Comparison of ENCODE assay signal across 19 cellular contexts in the genomic region with DNA sequence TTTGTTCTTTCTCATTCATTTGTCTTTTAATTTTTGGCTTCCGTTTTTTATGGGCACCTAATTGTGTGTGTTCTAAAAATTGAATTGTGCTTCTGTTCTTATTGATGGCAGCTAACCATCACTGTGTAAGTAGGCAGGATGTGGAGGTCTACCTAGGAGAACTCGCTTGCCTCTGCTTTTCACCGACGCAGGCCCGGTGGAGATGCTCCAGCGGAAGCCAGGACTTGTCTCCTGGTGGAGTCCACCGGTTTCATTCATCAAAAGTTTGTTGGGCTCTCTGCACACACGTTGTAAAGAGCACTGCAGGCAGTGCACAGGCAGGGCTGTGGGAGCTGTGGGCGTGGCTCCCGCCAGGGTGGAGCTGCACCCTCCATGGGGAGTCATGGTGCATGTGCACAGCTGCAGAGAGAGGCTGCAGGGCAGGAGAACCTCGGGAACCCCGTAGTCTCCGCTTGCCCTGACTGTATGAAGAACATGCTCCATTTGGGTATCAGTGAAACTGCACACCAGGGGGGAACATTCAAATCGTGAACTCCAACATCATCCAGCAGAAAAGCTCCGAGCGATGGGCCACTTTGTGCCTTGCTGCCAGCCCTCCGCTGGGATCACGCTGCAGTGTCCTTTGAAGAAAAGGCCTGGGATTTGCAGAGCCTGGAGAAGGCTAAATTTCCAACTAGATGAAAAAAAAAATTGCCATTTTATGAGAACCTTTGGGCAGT. TPM values are rescaled to one million over a fixed set of nuclear protein-coding genes. Genes with fewer than 3 reads are reported as not detected.
DNase-seq lines count a peak whose midpoint lies in the region; ATAC-seq, FAIRE-seq and TF ChIP-seq lines count a peak whose summit lies in the region.
"Had no signal": no experiment of that assay in that cellular context is flagged by ENCODE, and none has a peak within 500 bp of the region (broad histone marks: within the 10 kb centered on the region; RNA-seq: fewer than 3 reads in every experiment).

No MANE protein-coding gene starts in this region.

- ATAC-seq in PC-3 = no peak
- ATAC-seq: activated CD4-positive, CD25-positive, alpha-beta regulatory T cell treated with anti-CD3 and anti-CD28 coated beads, Interleukin-2, amount 50 U/mL, for 24 hours; gastrocnemius medialis; psoas muscle had no signal

- H3K9ac ChIP-seq in H1 (replicated peaks in 1 of 4; ENCODE audit: extremely low read depth in 1 of 4, low read depth in 3 of 4, low read length in 3 of 4) (no peak overlapping the region), PC-3 (ENCODE audit: low read length) (no peak overlapping the region)

- intact Hi-C loops in spleen (cut with DNase I; ENCODE audit: low total_unique reads) (no loop called here), PC-3 (cut with micrococcal nuclease) (loop anchor here (10.0 kb wide), 1 partner anchor 749 kb away; a partner anchor contains a TSS)

- peak; percentile 10 for DNase-seq in activated CD8-positive, alpha-beta memory T cell treated with anti-CD3 and anti-CD28 coated beads, Interleukin-2, amount 50 U/mL, for 4 hours
- DNase-seq in activated CD8-positive, alpha-beta memory T cell treated with anti-CD3 and anti-CD28 coated beads for 24 hours = no peak
- peak; percentile 40 for DNase-seq in MV-4-11 (lab: John Stamatoyannopoulos, UW)
- no peak for DNase-seq in H1 (ENCODE audit: low read depth in 1 of 2, low spot score in 2 of 2)
- DNase-seq in spleen = peak; percentile 70
- no peak for DNase-seq in HCEC 1CT
- DNase-seq in GM13977 (ENCODE audit: low spot score) = no peak
- no peak for DNase-seq in PC-3
- DNase-seq: activated naive CD8-positive, alpha-beta T cell treated with anti-CD3 and anti-CD28 coated beads, Interleukin-2, amount 10 ng/mL, durations not matched to agents 7 days and 5 days; cerebellar nuclear complex; DMS 273 treated with DMSO at 0.1 percent for 48 hours; gastrocnemius medialis; NCI-H2029 treated with DMSO at 0.1 percent for 48 hours; stimulated activated CD4-positive, alpha-beta T cell treated with anti-CD3 and anti-CD28 coated beads, Interleukin-1b, Interleukin-23, amount 100 ng/mL, for 48 hours; substantia nigra had no signal

- no peak overlapping the region for H2BK120ac ChIP-seq in H1 (replicated peaks; ENCODE audit: low read depth, low read length)

- CTCF ChIA-PET in H1 (lab: Charles Lee; ENCODE audit: partially characterized antibody) (interaction anchor here (0.6 to 1.4 kb wide), 3 partner anchors 9 to 921 kb away, joined by 3 to 5 read pairs (median 4); no protein-coding TSS in a partner anchor), PC-3 (lab: Charles Lee) (no interaction called here)

- no peak overlapping the region for H3K18ac ChIP-seq in H1 (ENCODE audit: extremely low read depth, low read length)

- H3K14ac ChIP-seq in H1 (ENCODE audit: insufficient read length) = no peak overlapping the region

- no peak overlapping the region for H4K91ac ChIP-seq in H1 (replicated peaks; ENCODE audit: insufficient read length, low read length)

- peak overlapping the region; percentile 45; the same call in 1 of the 2 replicates for H4K8ac ChIP-seq in H1 (ENCODE audit: extremely low read depth, insufficient read depth, low read length)

- TF ChIP-seq POLR2A in H1 (IDR thresholded peaks at IDR 0.05; ENCODE audit: control extremely low read depth in 1 of 2, low read depth in 2 of 2, low read length in 2 of 2) (no peak), spleen (IDR thresholded peaks at IDR 0.05) (no peak)

- H4K5ac ChIP-seq in H1 (ENCODE audit: insufficient read length, low read depth, low read length) = no peak overlapping the region

- no peak for TF ChIP-seq EP300 in H1 (IDR thresholded peaks at IDR 0.05; ENCODE audit: borderline replicate concordance in 1 of 2, low read depth in 2 of 2, low read length in 2 of 2)

- H3K79me2 ChIP-seq in H1 (ENCODE audit: control insufficient read depth in 1 of 2, insufficient read depth in 2 of 2, low read length in 2 of 2) (no peaks in the 10 kb centered on the region), PC-3 (ENCODE audit: low read length) (no peaks in the 10 kb centered on the region)

- peaks cover under 1% of the 10 kb centered on the region; the same call in 1 of the 2 replicates for H3K23me2 ChIP-seq in H1 (ENCODE audit: low read depth, low read length)

- H3K4me2 ChIP-seq in H1 (ENCODE audit: insufficient read depth in 1 of 2, low read depth in 2 of 2, low read length in 2 of 2) = no peak overlapping the region
- no peak overlapping the region for H3K4me2 ChIP-seq in PC-3 (ENCODE audit: low read length)

- H4K20me1 ChIP-seq in H1 (replicated peaks in 1 of 2; ENCODE audit: control insufficient read depth in 1 of 2, insufficient read depth in 2 of 2, low read length in 2 of 2) (no peaks in the 10 kb centered on the region), PC-3 (ENCODE audit: low read length) (no peaks in the 10 kb centered on the region)

- no peak overlapping the region for H2AFZ ChIP-seq in H1 (ENCODE audit: low read length)
- H2AFZ ChIP-seq in PC-3 (ENCODE audit: low read length) = no peak overlapping the region

- H3K23ac ChIP-seq in H1 (ENCODE audit: insufficient read length) = no peak overlapping the region

- in situ Hi-C loops in GM13977 (cut with MboI; ENCODE audit: low pct_unique_long_range_greater_than_20kb, low sequenced_read_pairs, unreplicated experiment) = loop anchor here (25.0 kb wide), 1 partner anchor 1831 kb away; no protein-coding TSS in a partner anchor

- 0 out of 2 replicates have a peak overlapping the region, but pooled peaks have one; percentile 17 for H2BK12ac ChIP-seq in H1 (ENCODE audit: low read depth, low read length)

- WGBS in H1 (ENCODE audit: extremely low coverage in 1 of 2, insufficient coverage in 1 of 2, insufficient read length in 1 of 2, insufficient replicate concordance in 2 of 2, low coverage in 1 of 2, low lambda C conversion rate in 2 of 2, missing lambda C conversion rate in 1 of 2), 2 experiments = 92% methylated on average over 15 of the region's 18 CpGs; no CpG with 5 or more reads in 1 of the 2 experiments
- 79 to 89% (median 84%) methylated on average over 15 to 18 of the region's 18 CpGs for WGBS in spleen, 5 donors

- no TSS peak for BruUV-seq in PC-3 (replicated peaks; lab: Mats Ljungman, UMichigan)

- H3K27me3 ChIP-seq in H1 (replicated peaks in 1 of 4; ENCODE audit: control insufficient read depth in 3 of 4, extremely low read depth in 1 of 4, insufficient read depth in 3 of 4, low read length in 3 of 4) (no peaks in the 10 kb centered on the region), spleen (replicated peaks in 1 of 7) (peaks cover 0 to 12% (median 3%) of the 10 kb centered on the region in 7 donors), PC-3 (ENCODE audit: low read length) (peaks cover 10% of the 10 kb centered on the region; the same call in 1 of the 2 replicates)

- peaks cover 0 to 12% (median 4%) of the 10 kb centered on the region in 4 experiments; a peak in 3 of 7 replicates for H3K4me1 ChIP-seq in H1 (replicated peaks in 1 of 4; ENCODE audit: control insufficient read depth in 3 of 4, insufficient read depth in 4 of 4, low read length in 3 of 4)
- peaks cover 4 to 76% (median 28%) of the 10 kb centered on the region in 6 donors for H3K4me1 ChIP-seq in spleen
- peaks cover 3% of the 10 kb centered on the region; the same call in 1 of the 2 replicates for H3K4me1 ChIP-seq in PC-3 (ENCODE audit: insufficient read depth, low read length)
- H3K4me1 ChIP-seq: psoas muscle had no signal

- no peak overlapping the region for H3K4me3 ChIP-seq in H1 (ENCODE audit: extremely low read depth in 1 of 4, insufficient read depth in 2 of 4, low read depth in 3 of 4, low read length in 4 of 4)
- no peak overlapping the region for H3K4me3 ChIP-seq in spleen
- H3K4me3 ChIP-seq in PC-3 (ENCODE audit: low read length) = no peak overlapping the region
- H3K4me3 ChIP-seq: gastrocnemius medialis, psoas muscle had no signal

- no peak overlapping the region for H2AK5ac ChIP-seq in H1 (ENCODE audit: low read depth, low read length)

- no peak for FAIRE-seq in H1 (lab: Jason Lieb, UNC)
- FAIRE-seq: GM18507, islet of Langerhans had no signal

- H3K56ac ChIP-seq in H1 (replicated peaks; ENCODE audit: insufficient read length, low read depth, low read length) = no peak overlapping the region

- H3K9me3 ChIP-seq in H1 (ENCODE audit: insufficient read depth in 2 of 2, low read depth in 1 of 2, low read length in 1 of 2) = no peaks in the 10 kb centered on the region
- no peaks in the 10 kb centered on the region for H3K9me3 ChIP-seq in spleen
- no peaks in the 10 kb centered on the region for H3K9me3 ChIP-seq in PC-3 (ENCODE audit: low read length)
- H3K9me3 ChIP-seq: gastrocnemius medialis, psoas muscle had no signal

- no peaks in the 10 kb centered on the region for H3F3A ChIP-seq in PC-3 (ENCODE audit: low read length, unreplicated experiment)

- TF ChIP-seq RAD21 in H1 (IDR thresholded peaks at IDR 0.05 in 1 of 2, conservative IDR thresholded peaks at IDR 0.05 in 1 of 2; ENCODE audit: low read depth in 2 of 2, low read length in 2 of 2) = no peak

- H2BK20ac ChIP-seq in H1 (ENCODE audit: low read length) = no peak overlapping the region

- TF ChIP-seq CTCF in H1 (IDR thresholded peaks at IDR 0.05; ENCODE audit: control extremely low read depth in 1 of 3, insufficient read depth in 1 of 3, low read depth in 1 of 3, low read length in 3 of 3) (no peak), spleen (IDR thresholded peaks at IDR 0.05 in 8 of 11, conservative IDR thresholded peaks at IDR 0.05 in 3 of 11) (no peak), GM13977 (IDR thresholded peaks at IDR 0.05; ENCODE audit: extremely low read depth, insufficient read depth, missing control alignments) (no peak), PC-3 (conservative IDR thresholded peaks at IDR 0.05; ENCODE audit: low read depth, low read length) (no peak)

- no peak overlapping the region for H2BK5ac ChIP-seq in H1 (ENCODE audit: low read depth, low read length)

- no peak overlapping the region for H3K27ac ChIP-seq in H1 (ENCODE audit: low read depth, low read length)
- H3K27ac ChIP-seq in spleen = no peak overlapping the region
- H3K27ac ChIP-seq in PC-3 (ENCODE audit: low read length) = no peak overlapping the region
- H3K27ac ChIP-seq: gastrocnemius medialis, psoas muscle had no signal

- 0 out of 2 replicates have a peak overlapping the region, but pooled peaks have one; percentile 46 for H2BK15ac ChIP-seq in H1 (ENCODE audit: low read length)

- H3K79me1 ChIP-seq in H1 (ENCODE audit: low read depth, low read length) = no peaks in the 10 kb centered on the region; the same call in 1 of the 2 replicates

- no peaks in the 10 kb centered on the region for H3K9me2 ChIP-seq in PC-3 (replicated peaks; ENCODE audit: low read length)

- H3K36me3 ChIP-seq in H1 (ENCODE audit: control insufficient read depth in 2 of 4, insufficient read depth in 4 of 4, low read length in 3 of 4) = no peaks in the 10 kb centered on the region
- H3K36me3 ChIP-seq in spleen = no peaks in the 10 kb centered on the region
- H3K36me3 ChIP-seq in PC-3 (ENCODE audit: low read depth, low read length) = no peaks in the 10 kb centered on the region
- H3K36me3 ChIP-seq: gastrocnemius medialis had no signal

- no peak overlapping the region for H3K4ac ChIP-seq in H1 (replicated peaks; ENCODE audit: insufficient read length, low read depth, low read length)

- POLR2A ChIA-PET in H1 (lab: Charles Lee; ENCODE audit: partially characterized antibody) = interaction anchor here (1.6 kb wide), 1 partner anchor 48 kb away, joined by 3 read pairs; no protein-coding TSS in a partner anchor
- POLR2A ChIA-PET in PC-3 (lab: Charles Lee; ENCODE audit: unreplicated experiment) = no interaction called here

RNA-seq across cellular contexts. Expression of a gene that starts 6.0 kb away (rescaled TPM):
- 28.4 and 28.5 TPM in 2 replicates for total RNA-seq in H1 (2021; fragmentation: NEBNext Ultra II Directional; extraction: Animal tissue kit (Norgen Biotek cat#: 25700))
- polyA plus RNA-seq in H1 (2011; rRNA removed) (31.1 and 32.4 TPM in 2 replicates), spleen (10 to 100 TPM; 14.9 to 24.2 (median 15.8) TPM)
- polyA plus RNA-seq in H1 (2011; cell fraction: cytosol; rRNA removed) = 35.9 TPM
- 31.2 TPM for polyA plus RNA-seq in H1 (2011; cell fraction: nucleus; rRNA removed)
- 25.9 to 34.1 TPM (median 27.7 TPM) in 4 replicates for polyA plus RNA-seq in H1 (2012, experiment 1 of 2)
- polyA plus RNA-seq in H1 (2012, experiment 2 of 2) = 7.2 TPM
- 21.3 TPM for polyA plus RNA-seq in H1 (2013, experiment 1 of 2)
- polyA plus RNA-seq in H1 (2013, experiment 2 of 2) = 22.1 TPM
- 21.0 and 24.5 TPM in 2 replicates for polyA minus RNA-seq in H1 (2011; rRNA and poly(A)+ RNA removed)
- polyA minus RNA-seq in H1 (2011; cell fraction: cytosol; rRNA and poly(A)+ RNA removed) = 16.9 TPM
- polyA minus RNA-seq in H1 (2011; cell fraction: nucleus; rRNA and poly(A)+ RNA removed) = 11.5 TPM
- total RNA-seq in spleen (10 to 100 TPM; 19.7 to 34.5 (median 23.7) TPM), PC-3 (2014; rRNA removed) (64.2 and 70.9 TPM in 2 replicates)

RNA-seq across cellular contexts. Expression of a gene that starts 48.8 kb away (rescaled TPM):
- total RNA-seq in H1 (2021; fragmentation: NEBNext Ultra II Directional; extraction: Animal tissue kit (Norgen Biotek cat#: 25700)) = 9.2 and 11.9 TPM in 2 replicates
- polyA plus RNA-seq in H1 (2011; rRNA removed) = 6.5 and 8.6 TPM in 2 replicates
- polyA plus RNA-seq in H1 (2011; cell fraction: cytosol; rRNA removed) = 9.6 TPM
- 10.0 TPM for polyA plus RNA-seq in H1 (2011; cell fraction: nucleus; rRNA removed)
- 6.5 to 7.8 TPM (median 6.9 TPM) in 4 replicates for polyA plus RNA-seq in H1 (2012, experiment 1 of 2)
- 6.0 TPM for polyA plus RNA-seq in H1 (2012, experiment 2 of 2)
- polyA plus RNA-seq in H1 (2013, experiment 1 of 2) = 8.7 TPM
- 9.0 TPM for polyA plus RNA-seq in H1 (2013, experiment 2 of 2)
- 3.8 and 4.8 TPM in 2 replicates for polyA minus RNA-seq in H1 (2011; rRNA and poly(A)+ RNA removed)
- 4.9 TPM for polyA minus RNA-seq in H1 (2011; cell fraction: cytosol; rRNA and poly(A)+ RNA removed)
- 2.1 TPM for polyA minus RNA-seq in H1 (2011; cell fraction: nucleus; rRNA and poly(A)+ RNA removed)
- 10 to 100 TPM in 5 of 7 donors, 1 to 10 TPM in 2; 8.5 to 13.8 (median 12.1) TPM for total RNA-seq in spleen
- polyA plus RNA-seq in spleen = 10 to 100 TPM in 1 of 3 donors, 1 to 10 TPM in 2; 6.3 to 10.5 (median 8.7) TPM
- 17.1 and 19.6 TPM in 2 replicates for total RNA-seq in PC-3 (2014; rRNA removed)

RNA-seq across cellular contexts. Expression of a gene that starts 49.1 kb away (rescaled TPM):
- total RNA-seq in H1 (2021; fragmentation: NEBNext Ultra II Directional; extraction: Animal tissue kit (Norgen Biotek cat#: 25700)) = 38.0 and 43.9 TPM in 2 replicates
- 8.0 and 15.5 TPM in 2 replicates for polyA plus RNA-seq in H1 (2011; rRNA removed)
- polyA plus RNA-seq in H1 (2011; cell fraction: cytosol; rRNA removed) = 10.7 TPM
- 28.7 TPM for polyA plus RNA-seq in H1 (2011; cell fraction: nucleus; rRNA removed)
- 15.8 to 22.7 TPM (median 18.7 TPM) in 4 replicates for polyA plus RNA-seq in H1 (2012, experiment 1 of 2)
- 5.6 TPM for polyA plus RNA-seq in H1 (2012, experiment 2 of 2)
- 11.7 TPM for polyA plus RNA-seq in H1 (2013, experiment 1 of 2)
- polyA plus RNA-seq in H1 (2013, experiment 2 of 2) = 10.7 TPM
- 26.5 and 34.4 TPM in 2 replicates for polyA minus RNA-seq in H1 (2011; rRNA and poly(A)+ RNA removed)
- 18.4 TPM for polyA minus RNA-seq in H1 (2011; cell fraction: cytosol; rRNA and poly(A)+ RNA removed)
- polyA minus RNA-seq in H1 (2011; cell fraction: nucleus; rRNA and poly(A)+ RNA removed) = 11.7 TPM
- 10 to 100 TPM; 26.4 to 49.4 (median 42.0) TPM for total RNA-seq in spleen
- polyA plus RNA-seq in spleen = 1 to 10 TPM; 4.5 to 8.4 (median 5.3) TPM
- total RNA-seq in PC-3 (2014; rRNA removed) = 60.9 and 64.1 TPM in 2 replicates

Comparison
In these comparisons a context has a peak if more than half of its experiments do, and no peak if none do; other contexts are left out.
1. DNase-seq: peak in activated CD8-positive, alpha-beta memory T cell treated with anti-CD3 and anti-CD28 coated beads, Interleukin-2, amount 50 U/mL, for 4 hours (single experiment), MV-4-11 (single experiment) and spleen (single experiment); none in activated CD8-positive, alpha-beta memory T cell treated with anti-CD3 and anti-CD28 coated beads for 24 hours (single experiment), H1 (0 of 2), HCEC 1CT (single experiment), GM13977 (single experiment) and PC-3 (single experiment).